Comparison of ENCODE assay signal across 1 cellular context in the genomic region with DNA sequence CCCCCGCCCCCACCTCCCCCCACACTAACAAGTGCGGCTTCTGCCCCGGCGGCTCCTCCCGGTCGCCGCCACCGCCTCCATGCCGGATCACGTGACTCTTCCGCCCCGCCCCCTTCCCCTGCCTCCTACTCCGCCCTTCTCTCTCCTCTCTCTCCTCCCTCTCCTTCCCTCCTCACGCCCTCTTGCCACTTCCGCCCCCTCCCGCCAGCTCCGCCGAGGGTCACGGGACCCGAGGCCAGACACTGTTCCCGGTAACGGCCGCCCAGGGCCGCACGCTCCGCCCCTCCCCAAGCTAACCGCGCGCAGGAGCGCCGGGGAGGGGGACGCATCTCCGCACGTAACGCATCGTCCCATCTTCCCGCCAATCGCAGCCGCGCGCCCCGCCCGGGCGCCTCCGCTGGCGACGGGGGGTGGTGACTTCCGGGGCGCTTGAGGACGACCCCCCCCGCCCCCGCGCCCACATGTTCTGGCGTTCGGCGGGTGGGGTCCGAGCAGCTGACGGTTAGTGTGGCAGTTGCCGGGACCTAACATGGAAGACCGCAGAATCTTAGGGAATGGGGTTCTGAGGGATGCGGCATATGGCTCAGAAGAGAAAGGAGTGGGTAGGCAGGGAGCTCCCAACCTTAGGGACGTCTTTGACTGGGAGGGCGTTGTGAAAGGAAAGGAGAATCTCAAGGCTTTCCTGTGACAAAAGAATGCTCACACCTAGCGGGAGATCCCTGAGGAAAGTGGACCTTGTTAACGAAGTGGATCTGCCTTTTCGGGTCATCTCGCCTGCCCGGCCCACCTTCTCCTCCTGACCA.
TF ChIP-seq lines count a peak whose summit lies in the region.

A gene with protein sequence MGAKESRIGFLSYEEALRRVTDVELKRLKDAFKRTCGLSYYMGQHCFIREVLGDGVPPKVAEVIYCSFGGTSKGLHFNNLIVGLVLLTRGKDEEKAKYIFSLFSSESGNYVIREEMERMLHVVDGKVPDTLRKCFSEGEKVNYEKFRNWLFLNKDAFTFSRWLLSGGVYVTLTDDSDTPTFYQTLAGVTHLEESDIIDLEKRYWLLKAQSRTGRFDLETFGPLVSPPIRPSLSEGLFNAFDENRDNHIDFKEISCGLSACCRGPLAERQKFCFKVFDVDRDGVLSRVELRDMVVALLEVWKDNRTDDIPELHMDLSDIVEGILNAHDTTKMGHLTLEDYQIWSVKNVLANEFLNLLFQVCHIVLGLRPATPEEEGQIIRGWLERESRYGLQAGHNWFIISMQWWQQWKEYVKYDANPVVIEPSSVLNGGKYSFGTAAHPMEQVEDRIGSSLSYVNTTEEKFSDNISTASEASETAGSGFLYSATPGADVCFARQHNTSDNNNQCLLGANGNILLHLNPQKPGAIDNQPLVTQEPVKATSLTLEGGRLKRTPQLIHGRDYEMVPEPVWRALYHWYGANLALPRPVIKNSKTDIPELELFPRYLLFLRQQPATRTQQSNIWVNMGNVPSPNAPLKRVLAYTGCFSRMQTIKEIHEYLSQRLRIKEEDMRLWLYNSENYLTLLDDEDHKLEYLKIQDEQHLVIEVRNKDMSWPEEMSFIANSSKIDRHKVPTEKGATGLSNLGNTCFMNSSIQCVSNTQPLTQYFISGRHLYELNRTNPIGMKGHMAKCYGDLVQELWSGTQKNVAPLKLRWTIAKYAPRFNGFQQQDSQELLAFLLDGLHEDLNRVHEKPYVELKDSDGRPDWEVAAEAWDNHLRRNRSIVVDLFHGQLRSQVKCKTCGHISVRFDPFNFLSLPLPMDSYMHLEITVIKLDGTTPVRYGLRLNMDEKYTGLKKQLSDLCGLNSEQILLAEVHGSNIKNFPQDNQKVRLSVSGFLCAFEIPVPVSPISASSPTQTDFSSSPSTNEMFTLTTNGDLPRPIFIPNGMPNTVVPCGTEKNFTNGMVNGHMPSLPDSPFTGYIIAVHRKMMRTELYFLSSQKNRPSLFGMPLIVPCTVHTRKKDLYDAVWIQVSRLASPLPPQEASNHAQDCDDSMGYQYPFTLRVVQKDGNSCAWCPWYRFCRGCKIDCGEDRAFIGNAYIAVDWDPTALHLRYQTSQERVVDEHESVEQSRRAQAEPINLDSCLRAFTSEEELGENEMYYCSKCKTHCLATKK (N-terminal part only) (minus strand): TSS at position 92 of the 803 bp plus-strand sequence. CDS start 194 bp downstream, outside the sequence.

TF ChIP-seq in HepG2, 621 proteins besides CTCF, POLR2A, EP300 and RAD21 (continued from another document and continues in another):
- TF ChIP-seq, protein P1, sequence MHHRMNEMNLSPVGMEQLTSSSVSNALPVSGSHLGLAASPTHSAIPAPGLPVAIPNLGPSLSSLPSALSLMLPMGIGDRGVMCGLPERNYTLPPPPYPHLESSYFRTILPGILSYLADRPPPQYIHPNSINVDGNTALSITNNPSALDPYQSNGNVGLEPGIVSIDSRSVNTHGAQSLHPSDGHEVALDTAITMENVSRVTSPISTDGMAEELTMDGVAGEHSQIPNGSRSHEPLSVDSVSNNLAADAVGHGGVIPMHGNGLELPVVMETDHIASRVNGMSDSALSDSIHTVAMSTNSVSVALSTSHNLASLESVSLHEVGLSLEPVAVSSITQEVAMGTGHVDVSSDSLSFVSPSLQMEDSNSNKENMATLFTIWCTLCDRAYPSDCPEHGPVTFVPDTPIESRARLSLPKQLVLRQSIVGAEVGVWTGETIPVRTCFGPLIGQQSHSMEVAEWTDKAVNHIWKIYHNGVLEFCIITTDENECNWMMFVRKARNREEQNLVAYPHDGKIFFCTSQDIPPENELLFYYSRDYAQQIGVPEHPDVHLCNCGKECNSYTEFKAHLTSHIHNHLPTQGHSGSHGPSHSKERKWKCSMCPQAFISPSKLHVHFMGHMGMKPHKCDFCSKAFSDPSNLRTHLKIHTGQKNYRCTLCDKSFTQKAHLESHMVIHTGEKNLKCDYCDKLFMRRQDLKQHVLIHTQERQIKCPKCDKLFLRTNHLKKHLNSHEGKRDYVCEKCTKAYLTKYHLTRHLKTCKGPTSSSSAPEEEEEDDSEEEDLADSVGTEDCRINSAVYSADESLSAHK (CRISPR knock-in tag; IDR thresholded peaks at IDR 0.05; ENCODE audit: borderline replicate concordance), result no peak
- no peak for TF ChIP-seq SRSF4 (IDR thresholded peaks at IDR 0.05; ENCODE audit: low read depth, low read length, poor library complexity, severe bottlenecking)
- TF ChIP-seq CBX5 (CRISPR knock-in tag; IDR thresholded peaks at IDR 0.05; ENCODE audit: borderline replicate concordance), result peak; percentile 15; the same call in 1 of the 2 replicates
- peak; percentile 88 for TF ChIP-seq ELF3 (CRISPR knock-in tag; IDR thresholded peaks at IDR 0.05)
- TF ChIP-seq NFIC (IDR thresholded peaks at IDR 0.05; ENCODE audit: low read length), result no peak
- TF ChIP-seq, protein P2, sequence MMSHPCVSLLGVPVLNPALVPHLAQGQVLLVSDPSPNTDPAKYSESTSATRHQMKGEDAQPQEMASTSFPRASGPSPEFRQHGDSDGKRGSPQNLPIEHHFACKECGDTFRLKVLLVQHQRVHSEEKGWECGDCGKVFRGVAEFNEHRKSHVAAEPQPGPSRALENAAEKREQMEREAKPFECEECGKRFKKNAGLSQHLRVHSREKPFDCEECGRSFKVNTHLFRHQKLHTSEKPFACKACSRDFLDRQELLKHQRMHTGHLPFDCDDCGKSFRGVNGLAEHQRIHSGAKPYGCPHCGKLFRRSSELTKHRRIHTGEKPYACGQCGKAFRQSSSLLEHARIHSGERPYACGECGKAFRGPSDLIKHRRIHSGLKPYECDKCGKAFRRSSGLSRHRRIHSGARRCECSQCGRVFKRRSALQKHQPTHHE (CRISPR knock-in tag; IDR thresholded peaks at IDR 0.05; ENCODE audit: borderline replicate concordance), result no peak; the same call in 1 of the 2 replicates
- TF ChIP-seq, protein P3, sequence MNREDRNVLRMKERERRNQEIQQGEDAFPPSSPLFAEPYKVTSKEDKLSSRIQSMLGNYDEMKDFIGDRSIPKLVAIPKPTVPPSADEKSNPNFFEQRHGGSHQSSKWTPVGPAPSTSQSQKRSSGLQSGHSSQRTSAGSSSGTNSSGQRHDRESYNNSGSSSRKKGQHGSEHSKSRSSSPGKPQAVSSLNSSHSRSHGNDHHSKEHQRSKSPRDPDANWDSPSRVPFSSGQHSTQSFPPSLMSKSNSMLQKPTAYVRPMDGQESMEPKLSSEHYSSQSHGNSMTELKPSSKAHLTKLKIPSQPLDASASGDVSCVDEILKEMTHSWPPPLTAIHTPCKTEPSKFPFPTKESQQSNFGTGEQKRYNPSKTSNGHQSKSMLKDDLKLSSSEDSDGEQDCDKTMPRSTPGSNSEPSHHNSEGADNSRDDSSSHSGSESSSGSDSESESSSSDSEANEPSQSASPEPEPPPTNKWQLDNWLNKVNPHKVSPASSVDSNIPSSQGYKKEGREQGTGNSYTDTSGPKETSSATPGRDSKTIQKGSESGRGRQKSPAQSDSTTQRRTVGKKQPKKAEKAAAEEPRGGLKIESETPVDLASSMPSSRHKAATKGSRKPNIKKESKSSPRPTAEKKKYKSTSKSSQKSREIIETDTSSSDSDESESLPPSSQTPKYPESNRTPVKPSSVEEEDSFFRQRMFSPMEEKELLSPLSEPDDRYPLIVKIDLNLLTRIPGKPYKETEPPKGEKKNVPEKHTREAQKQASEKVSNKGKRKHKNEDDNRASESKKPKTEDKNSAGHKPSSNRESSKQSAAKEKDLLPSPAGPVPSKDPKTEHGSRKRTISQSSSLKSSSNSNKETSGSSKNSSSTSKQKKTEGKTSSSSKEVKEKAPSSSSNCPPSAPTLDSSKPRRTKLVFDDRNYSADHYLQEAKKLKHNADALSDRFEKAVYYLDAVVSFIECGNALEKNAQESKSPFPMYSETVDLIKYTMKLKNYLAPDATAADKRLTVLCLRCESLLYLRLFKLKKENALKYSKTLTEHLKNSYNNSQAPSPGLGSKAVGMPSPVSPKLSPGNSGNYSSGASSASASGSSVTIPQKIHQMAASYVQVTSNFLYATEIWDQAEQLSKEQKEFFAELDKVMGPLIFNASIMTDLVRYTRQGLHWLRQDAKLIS (CRISPR knock-in tag; IDR thresholded peaks at IDR 0.05), result no peak
- TF ChIP-seq PRMT3 (CRISPR knock-in tag; IDR thresholded peaks at IDR 0.05; ENCODE audit: borderline replicate concordance, low read depth), result no peak
- TF ChIP-seq MIER2 (CRISPR knock-in tag; IDR thresholded peaks at IDR 0.05), result no peak; the same call in none of the 2 replicates
- TF ChIP-seq, protein P4, sequence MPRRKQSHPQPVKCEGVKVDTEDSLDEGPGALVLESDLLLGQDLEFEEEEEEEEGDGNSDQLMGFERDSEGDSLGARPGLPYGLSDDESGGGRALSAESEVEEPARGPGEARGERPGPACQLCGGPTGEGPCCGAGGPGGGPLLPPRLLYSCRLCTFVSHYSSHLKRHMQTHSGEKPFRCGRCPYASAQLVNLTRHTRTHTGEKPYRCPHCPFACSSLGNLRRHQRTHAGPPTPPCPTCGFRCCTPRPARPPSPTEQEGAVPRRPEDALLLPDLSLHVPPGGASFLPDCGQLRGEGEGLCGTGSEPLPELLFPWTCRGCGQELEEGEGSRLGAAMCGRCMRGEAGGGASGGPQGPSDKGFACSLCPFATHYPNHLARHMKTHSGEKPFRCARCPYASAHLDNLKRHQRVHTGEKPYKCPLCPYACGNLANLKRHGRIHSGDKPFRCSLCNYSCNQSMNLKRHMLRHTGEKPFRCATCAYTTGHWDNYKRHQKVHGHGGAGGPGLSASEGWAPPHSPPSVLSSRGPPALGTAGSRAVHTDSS (CRISPR knock-in tag; conservative IDR thresholded peaks at IDR 0.05), result no peak
- peak; percentile 80 for TF ChIP-seq ATF1 (CRISPR knock-in tag; IDR thresholded peaks at IDR 0.05)
- TF ChIP-seq NR2F1 (CRISPR knock-in tag; IDR thresholded peaks at IDR 0.05), result no peak; a peak in 1 of 4 replicates
- no peak; the same call in 1 of the 2 replicates for TF ChIP-seq HES4 (CRISPR knock-in tag; IDR thresholded peaks at IDR 0.05; ENCODE audit: borderline replicate concordance)
- TF ChIP-seq FOSL2 (CRISPR knock-in tag; IDR thresholded peaks at IDR 0.05), result no peak; the same call in 1 of the 2 replicates
- no peak for TF ChIP-seq IKZF4 (CRISPR knock-in tag; IDR thresholded peaks at IDR 0.05; ENCODE audit: borderline replicate concordance, low read depth, not compliant biosample characterization)
- TF ChIP-seq ATAD3A (CRISPR knock-in tag; IDR thresholded peaks at IDR 0.05), result no peak
- TF ChIP-seq, protein P5, sequence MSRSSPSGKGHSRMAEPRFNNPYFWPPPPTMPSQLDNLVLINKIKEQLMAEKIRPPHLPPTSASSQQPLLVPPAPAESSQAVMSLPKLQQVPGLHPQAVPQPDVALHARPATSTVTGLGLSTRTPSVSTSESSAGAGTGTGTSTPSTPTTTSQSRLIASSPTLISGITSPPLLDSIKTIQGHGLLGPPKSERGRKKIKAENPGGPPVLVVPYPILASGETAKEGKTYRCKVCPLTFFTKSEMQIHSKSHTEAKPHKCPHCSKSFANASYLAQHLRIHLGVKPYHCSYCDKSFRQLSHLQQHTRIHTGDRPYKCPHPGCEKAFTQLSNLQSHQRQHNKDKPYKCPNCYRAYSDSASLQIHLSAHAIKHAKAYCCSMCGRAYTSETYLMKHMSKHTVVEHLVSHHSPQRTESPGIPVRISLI (CRISPR knock-in tag; IDR thresholded peaks at IDR 0.05; ENCODE audit: borderline replicate concordance), result no peak
- 0 out of 2 replicates have a peak, but pooled peaks have one; percentile 13 for TF ChIP-seq HNF4G (IDR thresholded peaks at IDR 0.05; ENCODE audit: borderline replicate concordance, low read depth, low read length)
- no peak; the same call in 1 of the 2 replicates for TF ChIP-seq HNF4G (CRISPR knock-in tag; IDR thresholded peaks at IDR 0.05; ENCODE audit: borderline replicate concordance, low read depth)
- peak; percentile 98 for TF ChIP-seq TARDBP (CRISPR knock-in tag; IDR thresholded peaks at IDR 0.05)
- TF ChIP-seq TOE1 (CRISPR knock-in tag; IDR thresholded peaks at IDR 0.05), result no peak
- TF ChIP-seq REL (CRISPR knock-in tag; conservative IDR thresholded peaks at IDR 0.05), result peak; percentile 98
- TF ChIP-seq SIX1 (CRISPR knock-in tag; IDR thresholded peaks at IDR 0.05; ENCODE audit: borderline replicate concordance), result no peak
- no peak for TF ChIP-seq ATF7 (IDR thresholded peaks at IDR 0.05)
- no peak for TF ChIP-seq ATF7 (CRISPR knock-in tag; IDR thresholded peaks at IDR 0.05)
- TF ChIP-seq, protein P6, sequence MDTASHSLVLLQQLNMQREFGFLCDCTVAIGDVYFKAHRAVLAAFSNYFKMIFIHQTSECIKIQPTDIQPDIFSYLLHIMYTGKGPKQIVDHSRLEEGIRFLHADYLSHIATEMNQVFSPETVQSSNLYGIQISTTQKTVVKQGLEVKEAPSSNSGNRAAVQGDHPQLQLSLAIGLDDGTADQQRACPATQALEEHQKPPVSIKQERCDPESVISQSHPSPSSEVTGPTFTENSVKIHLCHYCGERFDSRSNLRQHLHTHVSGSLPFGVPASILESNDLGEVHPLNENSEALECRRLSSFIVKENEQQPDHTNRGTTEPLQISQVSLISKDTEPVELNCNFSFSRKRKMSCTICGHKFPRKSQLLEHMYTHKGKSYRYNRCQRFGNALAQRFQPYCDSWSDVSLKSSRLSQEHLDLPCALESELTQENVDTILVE (CRISPR knock-in tag; IDR thresholded peaks at IDR 0.05), result peak; percentile 100
- TF ChIP-seq RBAK (CRISPR knock-in tag; IDR thresholded peaks at IDR 0.05), result 0 out of 2 replicates have a peak, but pooled peaks have one; percentile 10
- TF ChIP-seq ARNT (IDR thresholded peaks at IDR 0.05), result no peak
- TF ChIP-seq ATRX (CRISPR knock-in tag; IDR thresholded peaks at IDR 0.05; ENCODE audit: borderline replicate concordance), result no peak
- no peak for TF ChIP-seq ZNF652 (CRISPR knock-in tag; IDR thresholded peaks at IDR 0.05; ENCODE audit: borderline replicate concordance, low read depth)
- TF ChIP-seq, protein P7, sequence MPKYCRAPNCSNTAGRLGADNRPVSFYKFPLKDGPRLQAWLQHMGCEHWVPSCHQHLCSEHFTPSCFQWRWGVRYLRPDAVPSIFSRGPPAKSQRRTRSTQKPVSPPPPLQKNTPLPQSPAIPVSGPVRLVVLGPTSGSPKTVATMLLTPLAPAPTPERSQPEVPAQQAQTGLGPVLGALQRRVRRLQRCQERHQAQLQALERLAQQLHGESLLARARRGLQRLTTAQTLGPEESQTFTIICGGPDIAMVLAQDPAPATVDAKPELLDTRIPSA (CRISPR knock-in tag; IDR thresholded peaks at IDR 0.05; ENCODE audit: borderline replicate concordance), result no peak; the same call in 1 of the 2 replicates
- peak; percentile 77; the same call in 1 of the 2 replicates for TF ChIP-seq ZNF556 (CRISPR knock-in tag; IDR thresholded peaks at IDR 0.05; ENCODE audit: borderline replicate concordance)
- TF ChIP-seq ZNF782 (CRISPR knock-in tag; IDR thresholded peaks at IDR 0.05; ENCODE audit: borderline replicate concordance), result no peak; the same call in 1 of the 2 replicates
- TF ChIP-seq JUNB (CRISPR knock-in tag; IDR thresholded peaks at IDR 0.05; ENCODE audit: borderline replicate concordance), result 0 out of 2 replicates have a peak, but pooled peaks have one; percentile 18
- TF ChIP-seq, protein P8, sequence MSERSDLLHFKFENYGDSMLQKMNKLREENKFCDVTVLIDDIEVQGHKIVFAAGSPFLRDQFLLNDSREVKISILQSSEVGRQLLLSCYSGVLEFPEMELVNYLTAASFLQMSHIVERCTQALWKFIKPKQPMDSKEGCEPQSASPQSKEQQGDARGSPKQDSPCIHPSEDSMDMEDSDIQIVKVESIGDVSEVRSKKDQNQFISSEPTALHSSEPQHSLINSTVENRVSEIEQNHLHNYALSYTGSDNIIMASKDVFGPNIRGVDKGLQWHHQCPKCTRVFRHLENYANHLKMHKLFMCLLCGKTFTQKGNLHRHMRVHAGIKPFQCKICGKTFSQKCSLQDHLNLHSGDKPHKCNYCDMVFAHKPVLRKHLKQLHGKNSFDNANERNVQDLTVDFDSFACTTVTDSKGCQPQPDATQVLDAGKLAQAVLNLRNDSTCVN (CRISPR knock-in tag; IDR thresholded peaks at IDR 0.05; ENCODE audit: borderline replicate concordance), result peak; percentile 36; the same call in 1 of the 2 replicates
- TF ChIP-seq ZNF296 (CRISPR knock-in tag; conservative IDR thresholded peaks at IDR 0.05), result no peak
- TF ChIP-seq POLR2AphosphoS5 (IDR thresholded peaks at IDR 0.05; ENCODE audit: low read depth, low read length), result peak; percentile 87
- peak; percentile 86; the same call in 1 of the 2 replicates for TF ChIP-seq ZNF431 (CRISPR knock-in tag; IDR thresholded peaks at IDR 0.05; ENCODE audit: borderline replicate concordance, low read depth)
- no peak for TF ChIP-seq ZNF552 (CRISPR knock-in tag; IDR thresholded peaks at IDR 0.05; ENCODE audit: borderline replicate concordance)
